In the genomic region with DNA sequence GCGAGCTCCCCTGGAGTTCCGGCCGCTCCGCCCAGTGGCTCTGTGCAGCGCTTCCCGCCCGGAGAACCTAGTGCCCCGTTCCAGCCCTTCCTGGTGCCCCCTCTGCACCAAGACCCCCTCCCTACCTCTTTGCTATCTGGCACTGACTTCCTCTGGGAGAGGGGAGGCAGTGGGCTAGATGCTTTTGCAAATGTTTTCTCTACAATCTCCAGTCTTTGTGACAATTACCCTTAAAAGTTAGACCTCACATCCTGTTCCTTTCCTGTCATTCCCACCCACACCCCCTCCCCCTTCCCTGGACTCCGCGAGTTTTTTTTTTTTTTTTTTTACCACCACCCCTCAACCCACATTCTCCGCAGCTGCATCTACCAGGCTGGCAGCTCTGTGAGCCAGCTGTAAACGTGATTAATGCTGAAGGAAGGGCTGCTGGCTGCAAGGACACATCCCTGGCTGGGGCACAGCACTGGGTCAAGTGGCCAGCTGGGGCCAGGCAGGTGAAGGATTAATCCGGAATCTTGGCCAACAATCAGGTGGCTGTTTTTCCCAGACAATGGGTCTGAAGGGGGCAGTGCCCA, we compare ENCODE assay signal across 7 cellular contexts.
A peak's percentile ranks its signal among the peaks of the same experiment; 100 is the strongest.
DNase-seq lines count a peak whose midpoint lies in the region; TF ChIP-seq lines count a peak whose summit lies in the region.

No MANE protein-coding gene starts in this region.

- no peaks in the 10 kb centered on the region for H3K36me3 Mint-ChIP-seq in progenitor cell of endocrine pancreas (ENCODE audit: insufficient read depth)

- peaks cover 46% of the 10 kb centered on the region for H3K27me3 Mint-ChIP-seq in progenitor cell of endocrine pancreas

- peak overlapping the region; percentile 96 for H3K27ac Mint-ChIP-seq in progenitor cell of endocrine pancreas

- H3K4me3 Mint-ChIP-seq in progenitor cell of endocrine pancreas (ENCODE audit: low read depth): peak overlapping the region; percentile 78

- TF ChIP-seq CTCF in progenitor cell of endocrine pancreas (IDR thresholded peaks at IDR 0.05; ENCODE audit: unreplicated experiment): no peak

- peaks cover 8% of the 10 kb centered on the region for H3K4me1 Mint-ChIP-seq in progenitor cell of endocrine pancreas (ENCODE audit: low read depth)

- H3K9me3 Mint-ChIP-seq in progenitor cell of endocrine pancreas (ENCODE audit: low read depth): no peaks in the 10 kb centered on the region

- DNase-seq in HT-29 (ENCODE audit: low spot score) (peak; percentile 66), NCI-H748 treated with DMSO at 0.1 percent for 48 hours (lab: John Stamatoyannopoulos, UW) (peak; percentile 31), ecto neural progenitor cell (ENCODE audit: low spot score) (peak; percentile 63), progenitor cell of endocrine pancreas (ENCODE audit: low spot score, unreplicated experiment) (no peak), NCI-H1694 (lab: John Stamatoyannopoulos, UW) (no peak), SKM-1 (lab: John Stamatoyannopoulos, UW; ENCODE audit: unreplicated experiment) (no peak), OCI-M1 (lab: John Stamatoyannopoulos, UW) (no peak)

Comparison
In these comparisons a context has a peak if more than half of its experiments do, and no peak if none do; other contexts are left out.
1. DNase-seq: peak in HT-29 (single experiment), NCI-H748 treated with DMSO at 0.1 percent for 48 hours (single experiment) and ecto neural progenitor cell (single experiment); none in progenitor cell of endocrine pancreas (single experiment), NCI-H1694 (single experiment), SKM-1 (single experiment) and OCI-M1 (single experiment).